1 cellular context compared by ENCODE assay signal in the genomic region with DNA sequence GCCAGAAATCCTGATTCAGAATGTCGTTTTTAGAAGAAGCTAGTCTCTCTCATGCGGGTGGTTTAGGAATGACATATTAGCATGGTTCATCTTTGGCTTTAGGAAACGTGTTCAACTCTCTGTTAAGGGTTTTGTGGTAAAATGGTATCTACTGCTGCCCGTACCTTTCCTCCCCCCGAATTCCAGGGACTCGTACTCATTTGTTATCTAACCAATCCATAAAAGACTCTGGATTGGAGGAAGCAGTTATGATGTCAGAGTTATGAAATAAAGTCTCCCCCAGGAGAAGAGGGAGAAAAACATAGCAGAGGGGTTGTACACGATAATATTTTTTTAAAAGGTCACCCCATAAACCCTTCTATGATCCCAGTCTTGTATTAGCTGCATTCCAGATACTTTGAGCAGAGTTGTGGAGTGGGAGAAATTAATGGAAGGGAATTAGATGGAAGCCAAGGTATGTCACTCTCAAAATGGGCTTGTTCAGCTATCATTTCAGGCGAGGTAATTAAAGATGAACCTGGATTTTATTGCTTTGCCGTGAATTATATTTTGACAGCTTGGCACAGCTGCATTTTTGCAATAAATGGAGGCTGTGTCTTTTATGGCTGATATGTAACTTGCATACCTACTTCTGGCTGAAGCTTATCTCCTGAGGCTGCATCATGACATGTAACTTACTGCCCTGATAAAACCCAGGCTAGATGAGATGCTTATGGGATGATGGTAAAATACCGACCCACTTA.
TF ChIP-seq lines count a peak whose summit lies in the region.

No MANE protein-coding gene starts in this region.

TF ChIP-seq in GM23338, 12 proteins besides CTCF, POLR2A, EP300 and RAD21 (continued from another document):
- TF ChIP-seq REST (IDR thresholded peaks at IDR 0.05; ENCODE audit: unreplicated experiment) = no peak
- no peak for TF ChIP-seq EZH2 (IDR thresholded peaks at IDR 0.05; ENCODE audit: low read depth, unreplicated experiment)
- TF ChIP-seq EZH2phosphoT487 (IDR thresholded peaks at IDR 0.05; ENCODE audit: unreplicated experiment) = no peak
- TF ChIP-seq NANOG (IDR thresholded peaks at IDR 0.05; ENCODE audit: borderline replicate concordance) = no peak
- TF ChIP-seq POLR2AphosphoS5 (IDR thresholded peaks at IDR 0.05; ENCODE audit: low read depth) = no peak
- TF ChIP-seq JUNB (IDR thresholded peaks at IDR 0.05; ENCODE audit: unreplicated experiment) = no peak
TF ChIP-seq in GM23338: peak in this region for 0.
